ENCODE assay signal across 8 cellular contexts in the genomic region with DNA sequence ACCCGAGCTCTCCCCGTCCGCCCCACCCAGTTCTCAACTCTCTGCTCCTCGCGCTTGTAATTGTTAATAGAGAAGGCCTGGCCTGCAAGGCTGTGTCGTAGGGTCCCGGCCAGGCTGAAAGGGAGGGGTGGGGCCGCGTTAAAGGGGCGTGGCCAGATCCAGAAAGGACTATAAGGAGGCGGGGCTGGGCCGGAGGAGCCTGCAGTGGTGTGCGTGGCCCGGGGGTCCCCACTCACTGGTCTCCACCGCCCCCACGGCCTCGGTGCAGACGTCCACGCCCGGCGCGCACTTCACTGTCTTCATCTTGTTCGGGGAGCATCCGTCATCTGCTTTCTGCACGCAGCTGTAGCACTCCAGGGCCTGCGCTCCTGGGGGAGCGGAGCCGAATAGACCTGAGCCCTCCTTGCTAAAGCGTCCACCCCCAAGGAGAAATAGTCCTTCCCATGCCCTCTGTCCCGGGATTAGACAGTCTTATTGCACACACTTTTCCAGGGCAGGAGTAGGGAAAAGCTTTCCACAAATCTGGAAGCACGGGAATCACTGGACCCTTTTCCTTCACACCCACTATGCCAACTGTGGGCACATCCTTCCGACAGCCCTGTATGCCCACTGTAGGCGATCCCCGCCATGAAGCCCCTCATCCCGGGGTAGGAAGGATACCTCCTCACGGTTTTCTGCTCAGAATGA. TPM values are rescaled to one million over a fixed set of nuclear protein-coding genes. Genes with fewer than 3 reads are reported as not detected.
DNase-seq lines count a peak whose midpoint lies in the region; ATAC-seq and TF ChIP-seq lines count a peak whose summit lies in the region.

No MANE protein-coding gene starts in this region.

- H3K9me3 ChIP-seq in osteoblast (ENCODE audit: low read depth, low read length) = no peaks in the 10 kb centered on the region

- peak overlapping the region; percentile 79 for H3K4me3 ChIP-seq in osteoblast (ENCODE audit: insufficient read depth, low read length)

- peak overlapping the region; percentile 87 for H2AFZ ChIP-seq in osteoblast (ENCODE audit: low read length)

- DNase-seq in Ammon's horn (ENCODE audit: low spot score) (peak; percentile 68), foreskin keratinocyte (no peak), osteoblast (ENCODE audit: insufficient read length, low spot score, missing footprints) (peak; percentile 87), AML-193 (lab: John Stamatoyannopoulos, UW) (no peak), NK-92 (lab: John Stamatoyannopoulos, UW; ENCODE audit: unreplicated experiment) (no peak)
- peak; percentile 89 for DNase-seq in activated CD8-positive, alpha-beta memory T cell treated with anti-CD3 and anti-CD28 coated beads, Interleukin-2, amount 50 U/mL, for 48 hours

- H3K4me2 ChIP-seq in osteoblast (ENCODE audit: insufficient read depth, low read length) = peak overlapping the region; percentile 72

- no peaks in the 10 kb centered on the region for H3K79me2 ChIP-seq in osteoblast (ENCODE audit: insufficient read depth, low read length)

- H3K36me3 ChIP-seq in osteoblast (ENCODE audit: insufficient read depth, low read length) = no peaks in the 10 kb centered on the region

- ATAC-seq in GM19395 (IDR thresholded peaks at IDR 0.05; ENCODE audit: unreplicated experiment) (peak; percentile 49), HG03521 (IDR thresholded peaks at IDR 0.05; ENCODE audit: unreplicated experiment) (peak; percentile 17), foreskin keratinocyte (peak; percentile 11)

- peaks cover 25% of the 10 kb centered on the region for H3K4me1 ChIP-seq in foreskin keratinocyte
- H3K4me1 ChIP-seq in osteoblast (ENCODE audit: insufficient read depth, low read length) = peaks cover 13% of the 10 kb centered on the region

- H4K20me1 ChIP-seq in osteoblast (ENCODE audit: insufficient read depth, low read length) = no peaks in the 10 kb centered on the region

- H3K27me3 ChIP-seq in foreskin keratinocyte = no peaks in the 10 kb centered on the region
- H3K27me3 ChIP-seq in osteoblast (ENCODE audit: insufficient read depth, low read length) = peaks cover 8% of the 10 kb centered on the region

- H3K27ac ChIP-seq in foreskin keratinocyte (peak overlapping the region; percentile 5), osteoblast (ENCODE audit: low read depth, low read length) (no peak overlapping the region)

- TF ChIP-seq CTCF in foreskin keratinocyte (conservative IDR thresholded peaks at IDR 0.05) (no peak), osteoblast (IDR thresholded peaks at IDR 0.05; ENCODE audit: extremely low read depth, low read depth, low read length) (no peak)

RNA-seq across cellular contexts. Expression of gene LYPD3, which starts 1.2 kb away (rescaled TPM):
- total RNA-seq in foreskin keratinocyte = 16.3 and 18.0 TPM in 2 replicates
- 31.8 and 43.1 TPM in 2 replicates for polyA plus RNA-seq in foreskin keratinocyte
- 0.88 TPM in 1 of 2 replicates, not detected in the other for total RNA-seq in osteoblast

RNA-seq across cellular contexts. Expression of gene PHLDB3, which starts 40.3 kb away (rescaled TPM):
- total RNA-seq in foreskin keratinocyte (14.8 and 15.4 TPM in 2 replicates), osteoblast (10.9 and 12.1 TPM in 2 replicates)
- polyA plus RNA-seq in foreskin keratinocyte = 9.8 and 11.2 TPM in 2 replicates

RNA-seq across cellular contexts. Expression of gene TEX101, which starts 49.5 kb away (rescaled TPM):
- total RNA-seq in foreskin keratinocyte (not detected in 2 replicates), osteoblast (not detected in 2 replicates)
- not detected in 2 replicates for polyA plus RNA-seq in foreskin keratinocyte

Comparison
In these comparisons a context has a peak if more than half of its experiments do, and no peak if none do; other contexts are left out.
1. DNase-seq: peak in Ammon's horn (single experiment), activated CD8-positive, alpha-beta memory T cell treated with anti-CD3 and anti-CD28 coated beads, Interleukin-2, amount 50 U/mL, for 48 hours (single experiment) and osteoblast (single experiment); none in foreskin keratinocyte (0 of 2), AML-193 (0 of 2) and NK-92 (single experiment).
2. Peak in every context shown above with its lines, with median percentiles within 50 percentile points of each other: ATAC-seq.